2 cellular contexts compared by ENCODE assay signal in genomic region chr17:68265852-68266232, GRCh38. TPM values are rescaled to one million over a fixed set of nuclear protein-coding genes. Genes with fewer than 3 reads are reported as not detected.
"Had no signal": no experiment of that assay in that cellular context is flagged by ENCODE, and none has a peak within 500 bp of the region (broad histone marks: within the 10 kb centered on the region; RNA-seq: fewer than 3 reads in every experiment).

No MANE protein-coding gene starts in this region.

RNA-seq across cellular contexts. Expression of gene SLC16A6, which starts 25.1 kb away (rescaled TPM):
- total RNA-seq: ascending aorta had no signal
- polyA plus RNA-seq: SK-N-SH had no signal
